8 cellular contexts compared by ENCODE assay signal in genomic region chr1:177170756-177171535, GRCh38. TPM values are rescaled to one million over a fixed set of nuclear protein-coding genes. Genes with fewer than 3 reads are reported as not detected.
A peak's percentile ranks its signal among the peaks of the same experiment; 100 is the strongest.
DNase-seq lines count a peak whose midpoint lies in the region; ATAC-seq and TF ChIP-seq lines count a peak whose summit lies in the region.

Gene BRINP2 (plus strand): TSS chr1:177170958. CDS start chr1:177229877, 58,919 bp downstream.

- intact Hi-C loops in aorta (cut with DNase I): no loop called here

- H4K5ac ChIP-seq in H9 (ENCODE audit: insufficient read length, low read depth, low read length): no peak within 1 kb of the TSS

- no peak within 1 kb of the TSS; a peak in 1 of 5 replicates for H3K4me3 Mint-ChIP-seq in H9

- H3K4me2 ChIP-seq in H9 (ENCODE audit: insufficient read depth, insufficient read length, low read length): peak within 1 kb of the TSS; percentile 81

- no peak within 1 kb of the TSS for H2AFZ ChIP-seq in H9 (ENCODE audit: low read length)

- no peak within 1 kb of the TSS for H2BK5ac ChIP-seq in H9 (ENCODE audit: insufficient read length, low read length)

- no peak within 1 kb of the TSS for H3K18ac ChIP-seq in H9 (ENCODE audit: insufficient read length, low read depth, low read length)

- H3K23ac ChIP-seq in H9 (ENCODE audit: insufficient read length, low read depth, low read length): no peak within 1 kb of the TSS

- no peaks in the 10 kb centered on the region for H3K9me3 Mint-ChIP-seq in H9

- TF ChIP-seq CTCF in H9 (conservative IDR thresholded peaks at IDR 0.05) (no peak), GM13977 (IDR thresholded peaks at IDR 0.05; ENCODE audit: extremely low read depth, insufficient read depth, missing control alignments) (no peak)

- no peak within 1 kb of the TSS for H2BK15ac ChIP-seq in H9 (ENCODE audit: low read depth, low read length)

- H3K36me3 ChIP-seq in duodenal mucosa (ENCODE audit: control insufficient read depth in 1 of 2, insufficient read depth in 2 of 2, low read length in 2 of 2): no peaks in the 10 kb centered on the region
- no peaks in the 10 kb centered on the region for H3K36me3 ChIP-seq in mesodermal cell (ENCODE audit: control insufficient read depth, insufficient read depth, low read length)
- H3K36me3 ChIP-seq in aorta (ENCODE audit: control insufficient read depth in 1 of 2, insufficient read depth in 2 of 2, low read length in 1 of 2): no peaks in the 10 kb centered on the region

- peaks cover 2% of the 10 kb centered on the region; the same call in 1 of the 2 replicates for H3K4me1 ChIP-seq in H9 (ENCODE audit: insufficient read depth, low read length)
- H3K4me1 ChIP-seq in duodenal mucosa (ENCODE audit: control insufficient read depth in 1 of 2, insufficient read depth in 2 of 2, low read length in 2 of 2): peaks cover 0 to 3% of the 10 kb centered on the region in 2 donors
- no peaks in the 10 kb centered on the region for H3K4me1 ChIP-seq in mesodermal cell (ENCODE audit: control insufficient read depth, insufficient read depth, low read length, poor library complexity, severe bottlenecking)
- no peaks in the 10 kb centered on the region for H3K4me1 ChIP-seq in aorta (ENCODE audit: control insufficient read depth in 1 of 2, insufficient read depth in 2 of 2, low read length in 2 of 2)

- H3K23me2 ChIP-seq in H9 (ENCODE audit: insufficient read length, low read depth, low read length, poor library complexity, severe bottlenecking): peaks cover 4% of the 10 kb centered on the region

- H3K56ac ChIP-seq in H9 (ENCODE audit: insufficient read length, low read depth, low read length): no peak within 1 kb of the TSS

- no peak within 1 kb of the TSS for H3K4ac ChIP-seq in H9 (ENCODE audit: low read depth, low read length)

- H4K20me1 ChIP-seq in H9 (ENCODE audit: control insufficient read depth, insufficient read depth, insufficient read length): no peaks in the 10 kb centered on the region

- H3K27me3 ChIP-seq in H9 (ENCODE audit: insufficient read depth, low read length) (peaks cover 38% of the 10 kb centered on the region), duodenal mucosa (ENCODE audit: control insufficient read depth in 1 of 2, insufficient read depth in 2 of 2, low read length in 2 of 2) (peaks cover 46 to 52% of the 10 kb centered on the region in 2 donors), aorta (ENCODE audit: control insufficient read depth in 1 of 2, insufficient read depth in 2 of 2, low read length in 1 of 2) (peaks cover 0 to 2% of the 10 kb centered on the region in 2 donors)

- in situ Hi-C loops in Caki2 (cut with HindIII; ENCODE audit: low pct_unique_long_range_greater_than_20kb, low sequenced_read_pairs) (no loop called here), GM13977 (cut with MboI; ENCODE audit: low pct_unique_long_range_greater_than_20kb, low sequenced_read_pairs, unreplicated experiment) (no loop called here)

- H2BK120ac ChIP-seq in H9 (ENCODE audit: low read depth, low read length, poor library complexity, severe bottlenecking): no peak within 1 kb of the TSS

- no peak within 1 kb of the TSS for H4K91ac ChIP-seq in H9 (ENCODE audit: insufficient read length, low read depth, low read length)

- ATAC-seq in aorta (ENCODE audit: low FRiP score) (peak; percentile 72), HG02870 (IDR thresholded peaks at IDR 0.05; ENCODE audit: unreplicated experiment) (no peak)

- no peaks in the 10 kb centered on the region for H3K36me3 Mint-ChIP-seq in H9 (ENCODE audit: insufficient read depth in 1 of 3, low read depth in 3 of 3)

- WGBS in H9 (ENCODE audit: extremely low coverage, insufficient read length, low lambda C conversion rate): no CpG with 5 or more reads among the region's 49 CpGs
- WGBS in mesodermal cell (ENCODE audit: insufficient coverage in 2 of 2), 2 experiments: 1 to 2% methylated on average over 41 to 45 of the region's 49 CpGs
- 2% methylated on average over 49 of the region's 49 CpGs for WGBS in aorta, 2 donors

- no peak within 1 kb of the TSS for H3K9ac ChIP-seq in H9 (ENCODE audit: extremely low read depth, insufficient read length, low read length)
- H3K9ac ChIP-seq in duodenal mucosa (ENCODE audit: low read depth in 1 of 2, low read length in 2 of 2): no peak within 1 kb of the TSS

- no peak within 1 kb of the TSS for H2BK12ac ChIP-seq in H9 (ENCODE audit: insufficient read length, low read depth, low read length)

- H3K9me3 ChIP-seq in H9 (ENCODE audit: control insufficient read depth, low read depth, low read length) (no peaks in the 10 kb centered on the region), duodenal mucosa (ENCODE audit: control insufficient read depth in 1 of 2, low read length in 2 of 2) (no peaks in the 10 kb centered on the region), mesodermal cell (ENCODE audit: control insufficient read depth, low read length) (no peaks in the 10 kb centered on the region), aorta (ENCODE audit: control insufficient read depth, low read length) (no peaks in the 10 kb centered on the region)

- H3K27ac ChIP-seq in H9 (ENCODE audit: insufficient read length, low read depth, low read length): no peak within 1 kb of the TSS
- no peak within 1 kb of the TSS for H3K27ac ChIP-seq in duodenal mucosa (ENCODE audit: low read depth, low read length)
- no peak within 1 kb of the TSS for H3K27ac ChIP-seq in mesodermal cell (ENCODE audit: low read depth, low read length, severe bottlenecking)
- H3K27ac ChIP-seq in aorta (ENCODE audit: low read depth in 1 of 2, low read length in 2 of 2): no peak within 1 kb of the TSS

- H2AK5ac ChIP-seq in H9 (ENCODE audit: insufficient read length, low read length): no peak within 1 kb of the TSS

- peak within 1 kb of the TSS; percentile 35 to 38 for H3K4me3 ChIP-seq in duodenal mucosa (ENCODE audit: low read depth in 1 of 2, low read length in 2 of 2)
- H3K4me3 ChIP-seq in mesodermal cell (ENCODE audit: extremely low read depth, insufficient read depth, low read length, poor library complexity, severe bottlenecking): peak within 1 kb of the TSS; percentile 18
- H3K4me3 ChIP-seq in aorta (ENCODE audit: low read length in 2 of 2): peak within 1 kb of the TSS; percentile 1 to 24

- no peak within 1 kb of the TSS for H3T11ph ChIP-seq in H9 (ENCODE audit: low read length)

- DNase-seq in Caki2 (ENCODE audit: low read depth): peak; percentile 90
- DNase-seq in H9: peak; percentile 94
- peak; percentile 83 for DNase-seq in NCI-H345 (lab: John Stamatoyannopoulos, UW)
- DNase-seq in aorta: peak in 1 of 2 donors; percentile 76
- no peak for DNase-seq in GM13977 (ENCODE audit: low spot score)

- H2BK20ac ChIP-seq in H9 (ENCODE audit: low read depth, low read length, poor library complexity, severe bottlenecking): no peak within 1 kb of the TSS

- H3K14ac ChIP-seq in H9 (ENCODE audit: insufficient read depth, low read length): no peak within 1 kb of the TSS

- no peak within 1 kb of the TSS for H4K8ac ChIP-seq in H9 (replicated peaks; ENCODE audit: insufficient read length, low read depth, low read length)

- H3K79me2 ChIP-seq in H9 (ENCODE audit: insufficient read depth, low read length): no peaks in the 10 kb centered on the region

- peaks cover 7% of the 10 kb centered on the region in 2 experiments for H3K4me1 Mint-ChIP-seq in H9

- H3K79me1 ChIP-seq in H9 (ENCODE audit: insufficient read depth, low read depth, low read length, poor library complexity, severe bottlenecking): no peaks in the 10 kb centered on the region

- H3K27me3 Mint-ChIP-seq in H9 (ENCODE audit: low read depth): no peaks in the 10 kb centered on the region

- no peak within 1 kb of the TSS for H3K27ac Mint-ChIP-seq in H9

RNA-seq across cellular contexts. Expression of gene BRINP2, which starts in this region (rescaled TPM):
- total RNA-seq in Caki2 (2014; rRNA removed; shearing (Covaris generic); ENCODE audit: low replicate concordance): 14.4 and 19.0 TPM in 2 replicates
- total RNA-seq in H9 (2021) (not detected in 2 replicates), aorta (not detected)
- 0.07 TPM for polyA plus RNA-seq in mesodermal cell (2013, experiment 1 of 2)
- not detected for polyA plus RNA-seq in mesodermal cell (2013, experiment 2 of 2)
- not detected for polyA plus RNA-seq in aorta

Comparison
In these comparisons a context has a peak if more than half of its experiments do, and no peak if none do; other contexts are left out.
1. RNA of gene BRINP2 (total RNA-seq): 14.4 to 19.0 TPM in Caki2; not detected in aorta and not detected in H9; every median in the first group is over 10 times any median in the second.
2. Peak in DNase-seq and H3K4me2 ChIP-seq in H9; RNA of the gene not detected or under 1 TPM.
3. Peak in ATAC-seq and H3K4me3 ChIP-seq in aorta; RNA of the gene not detected or under 1 TPM.
4. Peak in every context shown above with its lines, with median percentiles within 50 percentile points of each other: H3K4me3 ChIP-seq.